In genomic region chr16:28146536-28146935, GRCh38 we compare ENCODE assay signal across 15 cellular contexts.
DNase-seq lines count a peak whose midpoint lies in the region; ATAC-seq and TF ChIP-seq lines count a peak whose summit lies in the region.
"Had no signal": no experiment of that assay in that cellular context is flagged by ENCODE, and none has a peak within 500 bp of the region (broad histone marks: within the 10 kb centered on the region; RNA-seq: fewer than 3 reads in every experiment).

No MANE protein-coding gene starts in this region.

- H3K36me3 Mint-ChIP-seq in CD14-positive monocyte = peaks cover 68 to 77% of the 10 kb centered on the region in 2 donors
- H3K36me3 Mint-ChIP-seq in activated T-helper 2 cell treated with anti-CD3 and anti-CD28 coated beads, Interferon-gamma antibody, Interleukin-2, Interleukin-4, amounts not matched to agents 10 μg/mL and 5 μg/mL and 100 μg/mL, durations not matched to agents 14 hours and 24 hours and 36 hours (ENCODE audit: low read depth) = peaks cover 82% of the 10 kb centered on the region
- peaks cover 21% of the 10 kb centered on the region for H3K36me3 Mint-ChIP-seq in natural killer cell

- H3K27ac Mint-ChIP-seq in CD14-positive monocyte = peak overlapping the region in 6 of 7 donors; percentile 2 to 91 (median 66)
- peak overlapping the region; percentile 39 for H3K27ac Mint-ChIP-seq in activated T-helper 2 cell treated with anti-CD3 and anti-CD28 coated beads, Interferon-gamma antibody, Interleukin-2, Interleukin-4, amounts not matched to agents 10 μg/mL and 5 μg/mL and 100 μg/mL, durations not matched to agents 14 hours and 24 hours and 36 hours
- peak overlapping the region; percentile 84 to 93 for H3K27ac Mint-ChIP-seq in natural killer cell

- ATAC-seq in natural killer cell (peak; percentile 52 to 69 (median 57)), HG02588 (IDR thresholded peaks at IDR 0.05; ENCODE audit: unreplicated experiment) (no peak), HG03097 (IDR thresholded peaks at IDR 0.05; ENCODE audit: low FRiP score, unreplicated experiment) (no peak), GM21360 (IDR thresholded peaks at IDR 0.05; ENCODE audit: unreplicated experiment) (no peak)
- ATAC-seq: pancreas had no signal

- H3K27me3 Mint-ChIP-seq in CD14-positive monocyte (ENCODE audit: low read depth in 3 of 3) = no peaks in the 10 kb centered on the region
- H3K27me3 Mint-ChIP-seq in activated T-helper 2 cell treated with anti-CD3 and anti-CD28 coated beads, Interferon-gamma antibody, Interleukin-2, Interleukin-4, amounts not matched to agents 10 μg/mL and 5 μg/mL and 100 μg/mL, durations not matched to agents 14 hours and 24 hours and 36 hours (ENCODE audit: low read depth) = no peaks in the 10 kb centered on the region
- no peaks in the 10 kb centered on the region for H3K27me3 Mint-ChIP-seq in natural killer cell (ENCODE audit: low read depth in 2 of 2)

- no peaks in the 10 kb centered on the region for H3K9me3 Mint-ChIP-seq in CD14-positive monocyte
- no peaks in the 10 kb centered on the region for H3K9me3 Mint-ChIP-seq in activated T-helper 2 cell treated with anti-CD3 and anti-CD28 coated beads, Interferon-gamma antibody, Interleukin-2, Interleukin-4, amounts not matched to agents 10 μg/mL and 5 μg/mL and 100 μg/mL, durations not matched to agents 14 hours and 24 hours and 36 hours
- H3K9me3 Mint-ChIP-seq in natural killer cell = no peaks in the 10 kb centered on the region

- TF ChIP-seq CTCF in CD14-positive monocyte (IDR thresholded peaks at IDR 0.05) (no peak), natural killer cell (IDR thresholded peaks at IDR 0.05) (no peak)

- intact Hi-C loops in CD14-positive monocyte (cut with micrococcal nuclease) = no loop called here
- intact Hi-C loops in activated T-helper 2 cell treated with anti-CD3 and anti-CD28 coated beads, Interferon-gamma antibody, Interleukin-2, Interleukin-4, amounts not matched to agents 10 μg/mL and 5 μg/mL and 100 μg/mL, durations not matched to agents 14 hours and 24 hours and 36 hours (cut with micrococcal nuclease) = no loop called here
- intact Hi-C loops in natural killer cell (cut with micrococcal nuclease) = no loop called here

- H3K4me1 Mint-ChIP-seq in CD14-positive monocyte = peaks cover 60% of the 10 kb centered on the region
- H3K4me1 Mint-ChIP-seq in activated T-helper 2 cell treated with anti-CD3 and anti-CD28 coated beads, Interferon-gamma antibody, Interleukin-2, Interleukin-4, amounts not matched to agents 10 μg/mL and 5 μg/mL and 100 μg/mL, durations not matched to agents 14 hours and 24 hours and 36 hours (ENCODE audit: low read depth) = peaks cover 74% of the 10 kb centered on the region
- H3K4me1 Mint-ChIP-seq in natural killer cell = peaks cover 68 to 72% of the 10 kb centered on the region in 2 donors

- no peak for DNase-seq in CD14-positive monocyte (ENCODE audit: low spot score)
- peak; percentile 44 for DNase-seq in ELF-1 (ENCODE audit: low read depth, low spot score)
- DNase-seq in activated T-helper 2 cell treated with anti-CD3 and anti-CD28 coated beads, Interferon-gamma antibody, Interleukin-2, Interleukin-4, amounts not matched to agents 10 μg/mL and 5 μg/mL and 100 μg/mL, durations not matched to agents 14 hours and 24 hours and 36 hours (ENCODE audit: low spot score) = no peak
- no peak for DNase-seq in natural killer cell
- no peak for DNase-seq in RKO (ENCODE audit: low spot score)
- DNase-seq: activated CD4-positive, alpha-beta T cell treated with anti-CD3 and anti-CD28 coated beads for 1 hour; central memory CD4-positive, alpha-beta T cell; effector memory CD4-positive, alpha-beta T cell; head of caudate nucleus; NCI-H146; NCI-H2171 treated with DMSO at 0.1 percent for 48 hours; pancreas had no signal

- H3K4me3 Mint-ChIP-seq in CD14-positive monocyte (no peak overlapping the region), natural killer cell (peak overlapping the region; percentile 63)
- H3K4me3 Mint-ChIP-seq in activated T-helper 2 cell treated with anti-CD3 and anti-CD28 coated beads, Interferon-gamma antibody, Interleukin-2, Interleukin-4, amounts not matched to agents 10 μg/mL and 5 μg/mL and 100 μg/mL, durations not matched to agents 14 hours and 24 hours and 36 hours (ENCODE audit: low read depth) = no peak overlapping the region

Comparison
In these comparisons a context has a peak if more than half of its experiments do, and no peak if none do; other contexts are left out.
1. ATAC-seq: peak in natural killer cell (3 of 3); none in HG02588 (single experiment), HG03097 (single experiment) and GM21360 (single experiment).
2. Peak in every context shown above with its lines, with median percentiles within 50 percentile points of each other: H3K27ac Mint-ChIP-seq.